Comparison of ENCODE assay signal across 8 cellular contexts in the genomic region with DNA sequence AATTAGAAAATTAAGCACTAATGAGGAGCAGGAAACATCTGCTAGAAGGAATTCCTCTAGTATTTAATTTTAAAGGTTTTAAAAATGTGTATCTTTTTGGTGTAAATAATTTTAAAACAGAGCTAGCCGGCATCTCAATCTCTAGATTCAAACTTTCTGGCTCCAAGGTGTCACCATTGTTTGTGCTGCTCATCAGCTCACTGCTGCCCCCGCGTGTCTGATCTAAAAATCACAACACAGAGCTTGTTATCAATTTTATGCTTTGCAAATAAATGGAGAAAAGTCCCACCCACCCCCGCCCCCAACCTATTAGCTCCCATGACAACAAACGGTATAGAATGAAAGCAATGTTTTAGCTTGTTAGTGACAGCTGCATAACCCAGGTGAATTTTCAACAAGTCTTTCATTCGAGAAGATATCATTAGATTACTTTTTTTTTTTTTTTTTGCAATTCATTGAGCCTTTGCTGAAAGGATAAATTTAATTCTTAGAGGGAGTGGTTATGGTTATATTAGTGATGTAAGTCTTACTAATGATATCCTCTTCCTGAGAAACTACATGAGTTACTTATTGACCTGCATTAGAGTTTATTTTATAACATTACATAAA. TPM values are rescaled to one million over a fixed set of nuclear protein-coding genes. Genes with fewer than 3 reads are reported as not detected.
A peak's percentile ranks its signal among the peaks of the same experiment; 100 is the strongest.
DNase-seq lines count a peak whose midpoint lies in the region; ATAC-seq, FAIRE-seq and TF ChIP-seq lines count a peak whose summit lies in the region.

No MANE protein-coding gene starts in this region.

- H2AFZ ChIP-seq in keratinocyte (ENCODE audit: control insufficient read depth, low read length), result peak overlapping the region; percentile 97

- H3K4me1 ChIP-seq in keratinocyte (ENCODE audit: control insufficient read depth, extremely low read depth, insufficient read depth, low read length), result peaks cover 9% of the 10 kb centered on the region

- peak overlapping the region; percentile 89 for H3K4me3 Mint-ChIP-seq in activated B cell treated with CpG ODN at 0.5 μM for 24 hours

- peak; percentile 45 for ATAC-seq in HG02610 (IDR thresholded peaks at IDR 0.05; ENCODE audit: unreplicated experiment)
- ATAC-seq in activated B cell treated with CpG ODN at 0.5 μM for 24 hours (ENCODE audit: low read depth), result peak; percentile 73
- no peak for ATAC-seq in GM19397 (IDR thresholded peaks at IDR 0.05; ENCODE audit: unreplicated experiment)

- H3K9me3 ChIP-seq in keratinocyte (ENCODE audit: control insufficient read depth, low read depth, low read length), result no peaks in the 10 kb centered on the region

- peaks cover 12% of the 10 kb centered on the region for H3K4me1 Mint-ChIP-seq in activated B cell treated with CpG ODN at 0.5 μM for 24 hours

- dilution Hi-C loops in keratinocyte (cut with MboI; ENCODE audit: extremely low pct_ligation_motif_present, low sequenced_read_pairs), result no loop called here

- peak overlapping the region; percentile 66 for H3K27ac ChIP-seq in keratinocyte (ENCODE audit: control insufficient read depth, insufficient read depth, low read length)

- H3K27me3 Mint-ChIP-seq in activated B cell treated with CpG ODN at 0.5 μM for 24 hours, result no peaks in the 10 kb centered on the region

- no peaks in the 10 kb centered on the region for H3K9me1 ChIP-seq in keratinocyte (ENCODE audit: control insufficient read depth, extremely low read depth, insufficient read depth, low read length)

- peak; percentile 81 for FAIRE-seq in keratinocyte (lab: Jason Lieb, UNC)

- no peaks in the 10 kb centered on the region for H3K36me3 Mint-ChIP-seq in activated B cell treated with CpG ODN at 0.5 μM for 24 hours (ENCODE audit: low read depth)

- H3K9me3 Mint-ChIP-seq in activated B cell treated with CpG ODN at 0.5 μM for 24 hours, result no peaks in the 10 kb centered on the region

- peak overlapping the region; percentile 77 for H3K27ac Mint-ChIP-seq in activated B cell treated with CpG ODN at 0.5 μM for 24 hours

- CTCF ChIA-PET in activated B cell treated with CpG ODN at 0.5 μM for 24 hours (lab: Charles Lee), result interaction anchor here (0.6 to 6.9 kb wide), 36 partner anchors 9 to 540 kb away, joined by 3 to 216 read pairs (median 5); a partner anchor contains a TSS

- H3K79me2 ChIP-seq in keratinocyte (ENCODE audit: control insufficient read depth, insufficient read depth, low read length), result no peaks in the 10 kb centered on the region

- POLR2A ChIA-PET in activated B cell treated with CpG ODN at 0.5 μM for 24 hours (lab: Charles Lee), result interaction anchor here (0.6 to 3.1 kb wide), 20 partner anchors 9 to 772 kb away, joined by 3 to 50 read pairs (median 5); a partner anchor contains a TSS

- peak overlapping the region; percentile 73 for H3K9ac ChIP-seq in keratinocyte (ENCODE audit: control insufficient read depth, extremely low read depth, insufficient read depth, low read length)

- intact Hi-C loops in activated B cell treated with CpG ODN at 0.5 μM for 24 hours (cut with micrococcal nuclease), result loop anchor here (1.0 to 10.0 kb wide), 13 partner anchors 25 to 546 kb away; a partner anchor contains a TSS

- no peaks in the 10 kb centered on the region for H4K20me1 ChIP-seq in keratinocyte (ENCODE audit: control insufficient read depth, extremely low read depth, insufficient read depth, low read length)

- H3K4me3 ChIP-seq in keratinocyte (ENCODE audit: control insufficient read depth in 2 of 3, extremely low read depth in 1 of 3, insufficient read depth in 2 of 3, low read depth in 1 of 3, low read length in 3 of 3), result peak overlapping the region; percentile 28 to 90 (median 82)

- H3K27me3 ChIP-seq in keratinocyte (ENCODE audit: control insufficient read depth, extremely low read depth, insufficient read depth, low read length), result no peaks in the 10 kb centered on the region

- DNase-seq in CMK (ENCODE audit: low read depth) (peak; percentile 34), NCI-H2196 treated with DMSO at 0.1 percent for 48 hours (lab: John Stamatoyannopoulos, UW; ENCODE audit: unreplicated experiment) (peak; percentile 42), activated B cell treated with CpG ODN at 0.5 μM for 24 hours (peak; percentile 78), keratinocyte (ENCODE audit: low read depth, low spot score) (peak; percentile 30)
- DNase-seq in central memory CD4-positive, alpha-beta T cell, result peak; percentile 84
- DNase-seq in stimulated activated CD4-positive, alpha-beta T cell treated with anti-CD3 and anti-CD28 coated beads, Interleukin-12 subunit alpha, Interleukin-12 subunit beta, amount 100 ng/mL, for 4 hours, result peak; percentile 86

- TF ChIP-seq CTCF in activated B cell treated with CpG ODN at 0.5 μM for 24 hours (IDR thresholded peaks at IDR 0.05) (peak; percentile 10), keratinocyte (optimal IDR thresholded peaks at IDR 0.05 in 1 of 3, IDR thresholded peaks at IDR 0.05 in 1 of 3, conservative IDR thresholded peaks at IDR 0.05 in 1 of 3; ENCODE audit: extremely low read depth in 1 of 3, insufficient read depth in 2 of 3, low read length in 3 of 3) (peak; percentile 44 to 74 (median 69))

- no peaks in the 10 kb centered on the region for H3K36me3 ChIP-seq in keratinocyte (ENCODE audit: control insufficient read depth in 2 of 2, extremely low read depth in 1 of 2, insufficient read depth in 2 of 2, low read length in 2 of 2)

- peak overlapping the region; percentile 100 for H3K4me2 ChIP-seq in keratinocyte (ENCODE audit: control insufficient read depth, extremely low read depth, insufficient read depth, low read depth, low read length)

RNA-seq across cellular contexts. Expression of a gene that starts 11.3 kb away (rescaled TPM):
- total RNA-seq in activated B cell treated with CpG ODN at 0.5 μM for 24 hours, result not detected in 2 replicates
- polyA plus RNA-seq in keratinocyte, result 0.03 TPM in 1 of 3 replicates, not detected in the others
- polyA plus RNA-seq in keratinocyte (2011; ENCODE audit: low read depth), result 1.9 TPM
- 0.22 TPM in 1 of 2 replicates, not detected in the other for polyA plus RNA-seq in keratinocyte (2011; cell fraction: cytosol; rRNA removed)
- 0.08 and 0.35 TPM in 2 replicates for polyA plus RNA-seq in keratinocyte (2011; cell fraction: nucleus; rRNA removed)
- polyA plus RNA-seq in keratinocyte (2012; ENCODE audit: low replicate concordance), result 0.68 and 4.2 TPM in 2 replicates
- not detected in 3 replicates for polyA minus RNA-seq in keratinocyte
- polyA minus RNA-seq in keratinocyte (2011; cell fraction: cytosol; rRNA and poly(A)+ RNA removed), result not detected
- polyA minus RNA-seq in keratinocyte (2011; cell fraction: nucleus; rRNA and poly(A)+ RNA removed), result not detected in 2 replicates

RNA-seq across cellular contexts. Expression of a gene that starts 29.6 kb away (rescaled TPM):
- total RNA-seq in activated B cell treated with CpG ODN at 0.5 μM for 24 hours, result 145 and 156 TPM in 2 replicates
- polyA plus RNA-seq in keratinocyte, result 7.9 to 15.2 TPM (median 13.8 TPM) in 3 replicates
- polyA plus RNA-seq in keratinocyte (2011; ENCODE audit: low read depth), result 38.8 TPM
- polyA plus RNA-seq in keratinocyte (2011; cell fraction: cytosol; rRNA removed), result 7.8 and 9.4 TPM in 2 replicates
- 13.2 and 19.2 TPM in 2 replicates for polyA plus RNA-seq in keratinocyte (2011; cell fraction: nucleus; rRNA removed)
- polyA plus RNA-seq in keratinocyte (2012; ENCODE audit: low replicate concordance), result 9.3 and 17.1 TPM in 2 replicates
- polyA minus RNA-seq in keratinocyte, result 19.9 to 34.5 TPM (median 23.6 TPM) in 3 replicates
- 11.3 TPM for polyA minus RNA-seq in keratinocyte (2011; cell fraction: cytosol; rRNA and poly(A)+ RNA removed)
- 14.9 and 33.0 TPM in 2 replicates for polyA minus RNA-seq in keratinocyte (2011; cell fraction: nucleus; rRNA and poly(A)+ RNA removed)

Comparison
In these comparisons a context has a peak if more than half of its experiments do, and no peak if none do; other contexts are left out.
1. DNase-seq: peak in every context shown above with its lines; median percentile 86 in stimulated activated CD4-positive, alpha-beta T cell treated with anti-CD3 and anti-CD28 coated beads, Interleukin-12 subunit alpha, Interleukin-12 subunit beta, amount 100 ng/mL, for 4 hours; 84 in central memory CD4-positive, alpha-beta T cell; 78 in activated B cell treated with CpG ODN at 0.5 μM for 24 hours; 42 in NCI-H2196 treated with DMSO at 0.1 percent for 48 hours; 34 in CMK; 30 in keratinocyte.